ENCODE assay signal across 8 cellular contexts in the genomic region with DNA sequence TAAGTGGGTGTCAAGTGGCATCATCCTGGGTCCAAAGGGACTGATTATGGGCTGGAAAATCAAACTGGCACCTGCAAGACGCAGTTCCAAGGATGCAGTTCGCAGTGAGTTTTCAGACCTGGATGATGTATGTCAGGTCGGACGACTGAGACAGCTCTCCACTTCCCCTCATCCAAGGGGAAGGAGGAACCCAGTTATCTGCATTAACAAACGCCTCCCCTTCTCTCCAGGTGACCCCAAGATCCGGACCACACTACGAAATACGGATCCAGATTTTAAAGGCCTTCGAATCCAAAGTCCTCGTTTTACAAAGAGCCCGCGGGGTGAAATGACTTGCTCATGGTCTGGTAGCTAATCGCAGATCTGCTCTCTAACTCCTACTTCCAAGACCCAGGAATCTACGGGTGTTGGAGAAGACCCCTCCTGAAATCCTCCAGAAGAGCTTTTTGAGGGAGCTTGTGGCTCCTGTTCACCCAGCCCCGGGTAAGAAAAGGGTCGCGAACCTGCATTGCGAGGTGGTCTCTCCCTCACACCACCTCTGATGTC. TPM values are rescaled to one million over a fixed set of nuclear protein-coding genes. Genes with fewer than 3 reads are reported as not detected.
DNase-seq lines count a peak whose midpoint lies in the region; ATAC-seq, FAIRE-seq and TF ChIP-seq lines count a peak whose summit lies in the region.

No MANE protein-coding gene starts in this region.

- H3K9me3 Mint-ChIP-seq in central memory CD8-positive, alpha-beta T cell, result no peaks in the 10 kb centered on the region

- H3K27me3 Mint-ChIP-seq in central memory CD8-positive, alpha-beta T cell, result no peaks in the 10 kb centered on the region

- peak overlapping the region; percentile 68 for H3K27ac ChIP-seq in muscle layer of colon (ENCODE audit: low read depth, low read length)

- peaks cover 6% of the 10 kb centered on the region for H3K4me1 ChIP-seq in muscle layer of colon (ENCODE audit: insufficient read depth, low read length)

- peak; percentile 22 for DNase-seq in AG20443 (ENCODE audit: low spot score)
- peak; percentile 62 for DNase-seq in NCI-H2196 (lab: John Stamatoyannopoulos, UW; ENCODE audit: unreplicated experiment)
- DNase-seq in central memory CD8-positive, alpha-beta T cell (ENCODE audit: low spot score in 2 of 2), result no peak
- DNase-seq in cerebellar nuclear complex (lab: John Stamatoyannopoulos, UW), result no peak
- DNase-seq in GM12891 (ENCODE audit: insufficient read length, low spot score), result no peak
- no peak for DNase-seq in COLO829 (ENCODE audit: low spot score)

- peak overlapping the region; percentile 23 for H3K9ac ChIP-seq in muscle layer of colon (ENCODE audit: low read length)

- peak; percentile 5 for ATAC-seq in GM19397 (IDR thresholded peaks at IDR 0.05; ENCODE audit: unreplicated experiment)
- no peak for ATAC-seq in central memory CD8-positive, alpha-beta T cell (replicated peaks; ENCODE audit: extremely low read depth, poor library complexity, severe bottlenecking)

- peak overlapping the region; percentile 69 to 74 for H3K4me3 ChIP-seq in muscle layer of colon (ENCODE audit: low read depth in 1 of 2, low read length in 2 of 2)

- H3K36me3 ChIP-seq in muscle layer of colon (ENCODE audit: insufficient read depth, low read length), result no peaks in the 10 kb centered on the region

- H3K27ac Mint-ChIP-seq in central memory CD8-positive, alpha-beta T cell (ENCODE audit: low read depth), result peak overlapping the region; percentile 94

- peaks cover 15% of the 10 kb centered on the region for H3K36me3 Mint-ChIP-seq in central memory CD8-positive, alpha-beta T cell (ENCODE audit: insufficient read depth)

- H3K4me1 Mint-ChIP-seq in central memory CD8-positive, alpha-beta T cell, result peaks cover 37% of the 10 kb centered on the region

- H3K9me3 ChIP-seq in muscle layer of colon (ENCODE audit: low read length), result no peaks in the 10 kb centered on the region

- FAIRE-seq in GM12891 (lab: Jason Lieb, UNC), result no peak

- peak overlapping the region; percentile 98 for H3K4me3 Mint-ChIP-seq in central memory CD8-positive, alpha-beta T cell

- no peak for TF ChIP-seq POLR2A in GM12891 (IDR thresholded peaks at IDR 0.05; ENCODE audit: low read depth, low read length)

- H3K27me3 ChIP-seq in muscle layer of colon (ENCODE audit: control insufficient read depth in 1 of 2, insufficient read depth in 2 of 2, low read length in 2 of 2), result no peaks in the 10 kb centered on the region

TF ChIP-seq in GM12891, 5 proteins besides CTCF, POLR2A, EP300 and RAD21:
- no peak for TF ChIP-seq TAF1 (IDR thresholded peaks at IDR 0.05; ENCODE audit: low read depth, low read length)

RNA-seq across cellular contexts. Expression of a gene that starts 0.5 kb away (rescaled TPM):
- polyA plus RNA-seq in GM12891 (2012; ENCODE audit: low read depth, missing spikeins), result 10.6 TPM

Comparison
In these comparisons a context has a peak if more than half of its experiments do, and no peak if none do; other contexts are left out.
1. DNase-seq: peak in AG20443 (single experiment) and NCI-H2196 (single experiment); none in central memory CD8-positive, alpha-beta T cell (0 of 2), cerebellar nuclear complex (0 of 2), GM12891 (single experiment) and COLO829 (single experiment).